26 cellular contexts compared by ENCODE assay signal in genomic region chr20:26216025-26216424, GRCh38.
DNase-seq lines count a peak whose midpoint lies in the region; ATAC-seq and TF ChIP-seq lines count a peak whose summit lies in the region.
"Had no signal": no experiment of that assay in that cellular context is flagged by ENCODE, and none has a peak within 500 bp of the region (broad histone marks: within the 10 kb centered on the region; RNA-seq: fewer than 3 reads in every experiment).

No MANE protein-coding gene starts in this region.

- peak; percentile 44 to 53 for ATAC-seq in activated CD4-positive, CD25-positive, alpha-beta regulatory T cell treated with anti-CD3 and anti-CD28 coated beads, Interleukin-2, amount 50 U/mL, for 24 hours
- ATAC-seq in SK-N-SH treated with all-trans-retinoic acid at 6 μM for 48 hours (peak; percentile 43; the same call in 1 of the 3 replicates), foreskin keratinocyte (peak; percentile 44), GM21360 (IDR thresholded peaks at IDR 0.05; ENCODE audit: unreplicated experiment) (no peak)
- ATAC-seq: activated CD4-positive, alpha-beta T cell treated with anti-CD3 and anti-CD28 coated beads for 36 hours; activated T-cell treated with anti-CD3 and anti-CD28 coated beads, Interleukin-2, amount 50 U/mL, for 4 hours; gastroesophageal sphincter had no signal

- H3K27me3 ChIP-seq in foreskin keratinocyte: peaks cover 15% of the 10 kb centered on the region
- H3K27me3 ChIP-seq: ascending aorta, gastroesophageal sphincter had no signal

- TF ChIP-seq CTCF in foreskin keratinocyte (conservative IDR thresholded peaks at IDR 0.05): no peak

- no peaks in the 10 kb centered on the region for H3K4me1 ChIP-seq in foreskin keratinocyte
- H3K4me1 ChIP-seq: ascending aorta, gastroesophageal sphincter had no signal

- no peak for DNase-seq in activated CD4-positive, CD25-positive, alpha-beta regulatory T cell treated with anti-CD3 and anti-CD28 coated beads, Interleukin-2, amount 50 U/mL, for 72 hours
- DNase-seq in foreskin keratinocyte (peak in 1 of 2 donors; percentile 7), NCI-H774 (lab: John Stamatoyannopoulos, UW) (no peak), NCI-H1417 treated with DMSO at 0.1 percent for 48 hours (lab: John Stamatoyannopoulos, UW) (no peak), NCI-H446 (lab: John Stamatoyannopoulos, UW) (no peak)
- DNase-seq: activated CD4-positive, alpha-beta T cell treated with anti-CD3 and anti-CD28 coated beads for 36 hours; activated CD8-positive, alpha-beta memory T cell treated with anti-CD3 and anti-CD28 coated beads for 24 hours; activated naive CD4-positive, alpha-beta T cell treated with anti-CD3 and anti-CD28 coated beads for 36 hours; activated T-cell treated with anti-CD3 and anti-CD28 coated beads, Interleukin-2, amount 50 U/mL, for 4 hours; COR-L47; DMS79; effector CD4-positive, alpha-beta T cell; kidney; NCI-H1105 treated with DMSO at 0.1 percent for 48 hours; NCI-H2081 treated with DMSO at 0.1 percent for 48 hours; NCI-H446 treated with DMSO at 0.1 percent for 48 hours; stimulated activated CD4-positive, alpha-beta T cell treated with anti-CD3 and anti-CD28 coated beads, Interleukin-4, amount 100 ng/mL, for 1 hour; stimulated activated naive CD4-positive, alpha-beta T cell had no signal

- no peak overlapping the region for H3K27ac ChIP-seq in foreskin keratinocyte
- H3K27ac ChIP-seq: 22Rv1, ascending aorta, gastroesophageal sphincter, neutrophil, RWPE1 had no signal

TF ChIP-seq in SK-N-SH treated with all-trans-retinoic acid at 6 μM for 48 hours, 23 proteins besides CTCF, POLR2A, EP300 and RAD21:
- no peak for TF ChIP-seq ZNF8 (CRISPR knock-in tag; IDR thresholded peaks at IDR 0.05)
- no peak for TF ChIP-seq ISL1 (CRISPR knock-in tag; IDR thresholded peaks at IDR 0.05)
- TF ChIP-seq RARB (CRISPR knock-in tag; IDR thresholded peaks at IDR 0.05): no peak
- no peak for TF ChIP-seq POU6F1 (CRISPR knock-in tag; IDR thresholded peaks at IDR 0.05; ENCODE audit: borderline replicate concordance, low read depth)
- TF ChIP-seq CSDC2 (CRISPR knock-in tag; IDR thresholded peaks at IDR 0.05): no peak
